Comparison of ENCODE assay signal across 7 cellular contexts in the genomic region with DNA sequence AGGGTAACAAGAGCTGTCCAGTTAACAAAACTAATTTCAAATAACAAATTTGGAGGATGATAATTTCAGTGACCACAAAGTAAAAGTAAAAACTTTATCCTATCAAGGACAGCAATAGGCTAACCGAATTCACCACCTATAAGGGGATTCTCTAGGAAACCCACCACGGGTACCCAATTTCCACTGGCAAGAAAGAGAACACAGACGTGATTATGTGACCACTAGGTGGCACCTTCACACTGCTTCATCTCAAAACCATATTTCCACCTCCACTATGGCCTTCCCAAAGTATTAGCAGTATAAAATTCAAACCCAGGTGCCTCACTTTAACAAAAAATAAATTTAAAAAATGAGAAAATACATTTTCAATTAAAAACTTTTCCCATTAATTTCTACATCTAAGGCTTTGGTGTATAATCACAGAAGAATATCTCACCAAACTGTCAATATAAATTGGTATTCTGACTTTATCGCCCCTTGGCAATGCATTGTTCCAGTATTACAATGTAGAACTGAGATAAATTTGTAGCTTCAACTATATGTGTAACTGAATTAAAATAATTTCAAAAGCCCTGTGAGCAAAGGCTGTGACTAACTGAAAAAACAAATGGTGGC.
DNase-seq lines count a peak whose midpoint lies in the region; ATAC-seq, FAIRE-seq and TF ChIP-seq lines count a peak whose summit lies in the region.

No MANE protein-coding gene starts in this region.

- no peaks in the 10 kb centered on the region for H3K36me3 ChIP-seq in GM12878 (ENCODE audit: control insufficient read depth in 2 of 2, insufficient read depth in 2 of 2, low read length in 1 of 2)

- no peak overlapping the region for H3K4me2 ChIP-seq in GM12878 (ENCODE audit: control insufficient read depth, insufficient read depth)

- no peaks in the 10 kb centered on the region for H3K4me1 ChIP-seq in GM12878 (ENCODE audit: control insufficient read depth, insufficient read depth, low read length)

- RAD21 ChIA-PET in GM12878 (lab: Charles Lee; ENCODE audit: unreplicated experiment): interaction anchor here (0.7 to 4.8 kb wide), 18 partner anchors 11 to 421 kb away, joined by 3 to 137 read pairs (median 3); a partner anchor contains a TSS

- peak; percentile 79 for TF ChIP-seq RAD21 in GM12878 (IDR thresholded peaks at IDR 0.05; ENCODE audit: insufficient read depth, low read depth, low read length)

- FAIRE-seq in GM12878 (lab: Jason Lieb, UNC): peak; percentile 31

- no peaks in the 10 kb centered on the region for H3K9me3 ChIP-seq in GM12878 (replicated peaks; ENCODE audit: control insufficient read depth, insufficient read depth, low read length)

- H4K20me1 ChIP-seq in GM12878 (ENCODE audit: control insufficient read depth, insufficient read depth): no peaks in the 10 kb centered on the region

- no peak for TF ChIP-seq POLR2A in GM12878 (IDR thresholded peaks at IDR 0.05; ENCODE audit: low read depth, low read length)

- no peaks in the 10 kb centered on the region for H3K79me2 ChIP-seq in GM12878 (ENCODE audit: control insufficient read depth, insufficient read depth, low read length)

- BruUV-seq in GM12878 (replicated peaks; lab: Mats Ljungman, UMichigan): no TSS peak

- CTCF ChIA-PET in GM12878 (lab: Yijun Ruan, JAX): interaction anchor here (0.6 to 14.1 kb wide), 38 partner anchors 9 to 1871 kb away, joined by 3 to 400 read pairs (median 4); no protein-coding TSS in a partner anchor

- no peak overlapping the region for H3K4me3 ChIP-seq in GM12878

- no peak overlapping the region for H2AFZ ChIP-seq in GM12878 (ENCODE audit: control insufficient read depth, low read depth, low read length)

- no peak overlapping the region for H3K27ac ChIP-seq in GM12878 (ENCODE audit: control insufficient read depth, insufficient read depth)

- H3K27me3 ChIP-seq in GM12878 (replicated peaks in 1 of 2; ENCODE audit: control insufficient read depth in 2 of 2, insufficient read depth in 2 of 2, low read length in 1 of 2): no peaks in the 10 kb centered on the region; a peak in 1 of 4 replicates

- peak; percentile 84 for ATAC-seq in GM12878
- no peak for ATAC-seq in HG03196 (IDR thresholded peaks at IDR 0.05; ENCODE audit: unreplicated experiment)

- DNase-seq in EH (ENCODE audit: low read depth) (peak; percentile 70), HK-2 (ENCODE audit: unreplicated experiment) (peak; percentile 4), OCI-M1 (lab: John Stamatoyannopoulos, UW) (peak; percentile 81), GM12878 (ENCODE audit: low read depth, low spot score) (no peak), iPS-NIHi7 (ENCODE audit: extremely low spot score) (peak; percentile 62)
- DNase-seq in stimulated activated CD4-positive, alpha-beta T cell treated with anti-CD3 and anti-CD28 coated beads, Interleukin-4, amount 100 ng/mL, for 24 hours: peak; percentile 39

- in situ Hi-C loops in GM12878 (cut with MboI): no loop called here

- no peak for TF ChIP-seq EP300 in GM12878 (IDR thresholded peaks at IDR 0.05; ENCODE audit: borderline replicate concordance in 1 of 2, control insufficient read depth in 1 of 2, low read depth in 2 of 2, low read length in 2 of 2)

- TF ChIP-seq CTCF in GM12878 (IDR thresholded peaks at IDR 0.05 in 2 of 3, conservative IDR thresholded peaks at IDR 0.05 in 1 of 3; ENCODE audit: control insufficient read depth in 2 of 3, extremely low read depth in 1 of 3, insufficient read depth in 1 of 3, low read depth in 3 of 3, low read length in 3 of 3): peak; percentile 61 to 78 (median 65)

- no peak overlapping the region for H3K9ac ChIP-seq in GM12878 (ENCODE audit: control insufficient read depth, insufficient read depth, low read length)

- POLR2A ChIA-PET in GM12878 (lab: Charles Lee): interaction anchor here (0.7 kb wide), 1 partner anchor 483 kb away, joined by 3 read pairs; no protein-coding TSS in a partner anchor

- intact Hi-C loops in GM12878 (cut with micrococcal nuclease; ENCODE audit: unreplicated experiment): loop anchor here (1.0 to 5.0 kb wide), 3 partner anchors 71 to 191 kb away; a partner anchor contains a TSS

- 23% methylated on average over 4 of the region's 4 CpGs for WGBS in GM12878 (ENCODE audit: insufficient coverage, insufficient replicate concordance, low lambda C conversion rate, missing lambda C conversion rate)

- SMC1A ChIA-PET in GM12878 (lab: Charles Lee; ENCODE audit: uncharacterized antibody, unreplicated experiment): interaction anchor here (0.7 to 9.2 kb wide), 17 partner anchors 9 to 189 kb away, joined by 3 to 220 read pairs (median 4); no protein-coding TSS in a partner anchor

TF ChIP-seq in GM12878, 131 proteins besides CTCF, POLR2A, EP300 and RAD21:
- TF ChIP-seq SMC3 (IDR thresholded peaks at IDR 0.05; ENCODE audit: borderline replicate concordance, low read length) (peak; percentile 79), KDM1A (IDR thresholded peaks at IDR 0.05; ENCODE audit: borderline replicate concordance) (no peak)
